Comparison of ENCODE assay signal across 27 cellular contexts in genomic region chr21:26188422-26188821, GRCh38.
"Had no signal": no experiment of that assay in that cellular context is flagged by ENCODE, and none has a peak within 500 bp of the region (broad histone marks: within the 10 kb centered on the region; RNA-seq: fewer than 3 reads in every experiment).

No MANE protein-coding gene starts in this region.

- H3K4me3 ChIP-seq: esophagus muscularis mucosa, gastroesophageal sphincter had no signal

- H3K27ac ChIP-seq: brain microvascular endothelial cell, esophagus muscularis mucosa, gastroesophageal sphincter, WERI-Rb-1 had no signal

- DNase-seq: activated B cell treated with CpG ODN at 0.5 μM for 24 hours; activated CD4-positive, alpha-beta T cell treated with anti-CD3 and anti-CD28 coated beads for 48 hours; activated CD4-positive, alpha-beta T cell treated with anti-CD3 and anti-CD28 coated beads, Interleukin-2, amount 50 U/mL, for 1 hour; activated CD4-positive, alpha-beta T cell treated with anti-CD3 and anti-CD28 coated beads, Interleukin-2, amount 50 U/mL, for 48 hours; activated CD8-positive, alpha-beta memory T cell treated with anti-CD3 and anti-CD28 coated beads for 24 hours; activated CD8-positive, alpha-beta T cell treated with anti-CD3 and anti-CD28 coated beads for 36 hours; activated effector memory CD4-positive, alpha-beta T cell treated with Interleukin-2 at 50 U/mL for 16 hours; activated gamma-delta T cell treated with Interleukin-2 at 50 U/mL for 16 hours; activated naive CD4-positive, alpha-beta T cell treated with anti-CD3 and anti-CD28 coated beads, Interleukin-2, amount 50 U/mL, for 16 hours; activated naive CD4-positive, alpha-beta T cell treated with Interleukin-2 at 50 U/mL for 16 hours; activated T-cell treated with anti-CD3 and anti-CD28 coated beads, Interleukin-2, amount 50 U/mL, for 4 hours; amniotic stem cell; anterior cingulate cortex; brain microvascular endothelial cell; caudate nucleus; cortex of kidney; dermis blood vessel endothelial cell; effector CD4-positive, alpha-beta T cell; effector memory CD8-positive, alpha-beta T cell; erythroblast; foreskin melanocyte; T-helper 2 cell; WERI-Rb-1 had no signal

- H3K36me3 ChIP-seq: brain microvascular endothelial cell, esophagus muscularis mucosa, gastroesophageal sphincter, WERI-Rb-1 had no signal

- H3K4me1 ChIP-seq: esophagus muscularis mucosa, gastroesophageal sphincter had no signal

- H3K27me3 ChIP-seq: brain microvascular endothelial cell, esophagus muscularis mucosa, gastroesophageal sphincter had no signal

- ATAC-seq: activated CD4-positive, CD25-positive, alpha-beta regulatory T cell treated with anti-CD3 and anti-CD28 coated beads, Interleukin-2, amount 50 U/mL, for 24 hours; activated CD8-positive, alpha-beta T cell treated with anti-CD3 and anti-CD28 coated beads for 36 hours; activated T-cell treated with anti-CD3 and anti-CD28 coated beads, Interleukin-2, amount 50 U/mL, for 4 hours; activated T-helper 17 cell treated with anti-CD3 and anti-CD28 coated beads, Interleukin-2, amount 50 U/mL, for 72 hours; effector memory CD8-positive, alpha-beta T cell; gastroesophageal sphincter had no signal
